1 cellular context compared by ENCODE assay signal in genomic region chr1:89896105-89896942, GRCh38.
TF ChIP-seq lines count a peak whose summit lies in the region.

No MANE protein-coding gene starts in this region.

TF ChIP-seq in GM12878, 131 proteins besides CTCF, POLR2A, EP300 and RAD21 (continued from another document):
- TF ChIP-seq ZBTB4 (CRISPR knock-in tag; IDR thresholded peaks at IDR 0.05): no peak
